Comparison of ENCODE assay signal across 8 cellular contexts in genomic region chr10:130111848-130112180, GRCh38. TPM values are rescaled to one million over a fixed set of nuclear protein-coding genes. Genes with fewer than 3 reads are reported as not detected.
A peak's percentile ranks its signal among the peaks of the same experiment; 100 is the strongest.
DNase-seq lines count a peak whose midpoint lies in the region; ATAC-seq, FAIRE-seq and TF ChIP-seq lines count a peak whose summit lies in the region.

No MANE protein-coding gene starts in this region.

- H3K4me3 Mint-ChIP-seq in IgD-negative memory B cell, result peak overlapping the region; percentile 91 to 99 (median 98)

- H3K9ac ChIP-seq in mammary epithelial cell (ENCODE audit: insufficient read depth, low read length) (peak overlapping the region; percentile 93), muscle layer of colon (ENCODE audit: low read length) (no peak overlapping the region)

- no TSS peak for BruUV-seq in mammary epithelial cell (replicated peaks; lab: Mats Ljungman, UMichigan)

- no peak for ATAC-seq in A549
- no peak for ATAC-seq in GM18870 (IDR thresholded peaks at IDR 0.05; ENCODE audit: unreplicated experiment)
- no peak for ATAC-seq in HG02678 (IDR thresholded peaks at IDR 0.05; ENCODE audit: unreplicated experiment)
- no peak for ATAC-seq in GM18907 (IDR thresholded peaks at IDR 0.05; ENCODE audit: unreplicated experiment)

- H3K9me3 Mint-ChIP-seq in IgD-negative memory B cell, result peaks cover 0 to 2% (median 0%) of the 10 kb centered on the region in 3 donors

- 91% methylated on average over 6 of the region's 6 CpGs for WGBS in A549 (ENCODE audit: missing lambda C conversion rate)
- WGBS in mammary epithelial cell (ENCODE audit: low coverage, missing lambda C conversion rate), result 100% methylated on average over 5 of the region's 6 CpGs

- H3K36me3 Mint-ChIP-seq in IgD-negative memory B cell, result no peaks in the 10 kb centered on the region

- DNase-seq in A549 (ENCODE audit: low read depth in 1 of 2, low spot score in 1 of 2) (peak in 1 of 2 experiments; percentile 7), mammary epithelial cell (no peak), NCI-H345 treated with DMSO at 0.1 percent for 48 hours (lab: John Stamatoyannopoulos, UW; ENCODE audit: unreplicated experiment) (no peak)

- peaks cover 11 to 28% (median 27%) of the 10 kb centered on the region in 3 donors for H3K4me1 Mint-ChIP-seq in IgD-negative memory B cell

- no peak for TF ChIP-seq POLR2A in A549 (IDR thresholded peaks at IDR 0.05; ENCODE audit: low read length)

- FAIRE-seq in A549 (lab: Jason Lieb, UNC), result no peak

- TF ChIP-seq RAD21 in A549 (conservative IDR thresholded peaks at IDR 0.05 in 1 of 2, IDR thresholded peaks at IDR 0.05 in 1 of 2), result no peak

- dilution Hi-C loops in mammary epithelial cell (cut with HindIII; ENCODE audit: low sequenced_read_pairs), result no loop called here

- no peak for TF ChIP-seq EP300 in A549 (IDR thresholded peaks at IDR 0.05)

- CTCF ChIA-PET in A549 (lab: Yijun Ruan, JAX) (interaction anchor here (0.7 to 3.2 kb wide), 4 partner anchors 15 to 79 kb away, joined by 3 to 36 read pairs (median 12); partner anchors contain the start of gene GLRX3), mammary epithelial cell (lab: Charles Lee; ENCODE audit: low non-redundant PET) (no interaction called here)

- peak overlapping the region; percentile 97 for H2AFZ ChIP-seq in mammary epithelial cell (ENCODE audit: low read depth, low read length)

- H3K4me2 ChIP-seq in A549 (peak overlapping the region; percentile 88), mammary epithelial cell (ENCODE audit: insufficient read depth, low read depth, low read length) (peak overlapping the region; percentile 95)

- H3K36me3 ChIP-seq in mammary epithelial cell (ENCODE audit: insufficient read depth, low read length) (no peaks in the 10 kb centered on the region), muscle layer of colon (ENCODE audit: insufficient read depth, low read length) (no peaks in the 10 kb centered on the region)

- peaks cover 16% of the 10 kb centered on the region for H3K79me2 ChIP-seq in mammary epithelial cell (ENCODE audit: insufficient read depth, low read length)

- H4K20me1 ChIP-seq in mammary epithelial cell (ENCODE audit: insufficient read depth, low read length), result no peaks in the 10 kb centered on the region

- POLR2A ChIA-PET in A549 (lab: Yijun Ruan, JAX), result interaction anchor here (2.2 to 2.9 kb wide), 3 partner anchors 15 to 26 kb away, joined by 18 to 188 read pairs (median 29); partner anchors contain the start of gene GLRX3

- in situ Hi-C loops in mammary epithelial cell (cut with MboI; ENCODE audit: low sequenced_read_pairs in 2 of 2), result no loop called here

- H3K27ac Mint-ChIP-seq in IgD-negative memory B cell, result peak overlapping the region; percentile 92 to 99 (median 95)

- H3K27ac ChIP-seq in A549 (peak overlapping the region; percentile 94 to 95), mammary epithelial cell (ENCODE audit: insufficient read depth, low read depth, low read length) (peak overlapping the region; percentile 94), muscle layer of colon (ENCODE audit: low read depth, low read length) (peak overlapping the region; percentile 91)

- TF ChIP-seq CTCF in A549 (IDR thresholded peaks at IDR 0.05), result no peak
- no peak for TF ChIP-seq CTCF in mammary epithelial cell (conservative IDR thresholded peaks at IDR 0.05 in 1 of 2, IDR thresholded peaks at IDR 0.05 in 1 of 2; ENCODE audit: extremely low read depth in 1 of 2, insufficient read depth in 1 of 2, low read depth in 1 of 2, low read length in 2 of 2)

- no peaks in the 10 kb centered on the region for H3K27me3 Mint-ChIP-seq in IgD-negative memory B cell

- H3K27me3 ChIP-seq in mammary epithelial cell (ENCODE audit: insufficient read depth, low read length) (no peaks in the 10 kb centered on the region), muscle layer of colon (ENCODE audit: control insufficient read depth in 1 of 2, insufficient read depth in 2 of 2, low read length in 2 of 2) (no peaks in the 10 kb centered on the region)

- intact Hi-C loops in mammary epithelial cell (cut with micrococcal nuclease), result loop anchor here (5.0 kb wide), 1 partner anchor 1480 kb away; no protein-coding TSS in a partner anchor

- peak overlapping the region; percentile 78 for H3K4me3 ChIP-seq in A549
- H3K4me3 ChIP-seq in mammary epithelial cell (replicated peaks in 1 of 3; ENCODE audit: insufficient read depth in 1 of 3, low read depth in 2 of 3, low read length in 3 of 3), result peak overlapping the region; percentile 74 to 93 (median 84)
- peak overlapping the region; percentile 85 to 93 for H3K4me3 ChIP-seq in muscle layer of colon (ENCODE audit: low read depth in 1 of 2, low read length in 2 of 2)

- peaks cover 13% of the 10 kb centered on the region; the same call in 2 of the 3 replicates for H3K4me1 ChIP-seq in A549
- H3K4me1 ChIP-seq in mammary epithelial cell (ENCODE audit: insufficient read depth, low read length), result peaks cover 11% of the 10 kb centered on the region
- peaks cover 26% of the 10 kb centered on the region for H3K4me1 ChIP-seq in muscle layer of colon (ENCODE audit: insufficient read depth, low read length)

- H3K9me3 ChIP-seq in A549 (no peaks in the 10 kb centered on the region), mammary epithelial cell (replicated peaks; ENCODE audit: insufficient read depth, low read length) (no peaks in the 10 kb centered on the region), muscle layer of colon (ENCODE audit: low read length) (no peaks in the 10 kb centered on the region)

TF ChIP-seq in A549, 52 proteins besides CTCF, POLR2A, EP300 and RAD21:
- TF ChIP-seq NPAS2 (CRISPR knock-in tag; IDR thresholded peaks at IDR 0.05; ENCODE audit: borderline replicate concordance) (no peak), ZFP36 (IDR thresholded peaks at IDR 0.05; ENCODE audit: borderline replicate concordance, partially characterized antibody) (no peak), RCOR1 (IDR thresholded peaks at IDR 0.05; ENCODE audit: low read depth, low read length) (no peak), POLR2AphosphoS2 (conservative IDR thresholded peaks at IDR 0.05; ENCODE audit: low read length) (no peak), RNF2 (IDR thresholded peaks at IDR 0.05; ENCODE audit: borderline replicate concordance, low read depth) (no peak)

RNA-seq across cellular contexts. Expression of gene C10orf143, which starts 1.2 kb away (rescaled TPM):
- polyA plus RNA-seq in A549 (2011; rRNA removed), result 1.5 and 1.6 TPM in 2 replicates
- 0.44 and 0.58 TPM in 2 replicates for polyA plus RNA-seq in A549 (2012; cell fraction: cytosol; rRNA removed)
- 0.89 and 0.92 TPM in 2 replicates for polyA plus RNA-seq in A549 (2012; cell fraction: nucleus; rRNA removed)
- polyA plus RNA-seq in A549 (2017; fragmentation: RNase III; extraction: RNeasy Plus Mini Kit Qiagen cat#74134 plus additional on column Dnase treatment), result 1.2 to 1.6 TPM (median 1.5 TPM) in 3 replicates
- 0.92 and 0.95 TPM in 2 replicates for polyA minus RNA-seq in A549 (2011; rRNA and poly(A)+ RNA removed)
- 21.1 TPM for polyA plus RNA-seq in IgD-negative memory B cell
- 1 to 10 TPM; 1.3 to 2.4 TPM for total RNA-seq in mammary epithelial cell
- 0.69 TPM for polyA plus RNA-seq in mammary epithelial cell
- polyA minus RNA-seq in mammary epithelial cell, result not detected

RNA-seq across cellular contexts. Expression of gene GLRX3, which starts 24.4 kb away (rescaled TPM):
- polyA plus RNA-seq in A549 (2011; rRNA removed) (185 and 219 TPM in 2 replicates), A549 (2017; fragmentation: RNase III; extraction: RNeasy Plus Mini Kit Qiagen cat#74134 plus additional on column Dnase treatment) (139 to 167 TPM (median 153 TPM) in 3 replicates), IgD-negative memory B cell (78.7 TPM), mammary epithelial cell (123 TPM)
- 136 and 170 TPM in 2 replicates for polyA plus RNA-seq in A549 (2012; cell fraction: cytosol; rRNA removed)
- 77.4 and 87.5 TPM in 2 replicates for polyA plus RNA-seq in A549 (2012; cell fraction: nucleus; rRNA removed)
- polyA minus RNA-seq in A549 (2011; rRNA and poly(A)+ RNA removed), result 24.1 and 26.4 TPM in 2 replicates
- 100 to 1,000 TPM in 1 of 2 donors, 10 to 100 TPM in 1; 77.8 to 151 TPM for total RNA-seq in mammary epithelial cell
- polyA minus RNA-seq in mammary epithelial cell, result 56.3 TPM
